Comparison of ENCODE assay signal across 8 cellular contexts in genomic region chr1:181424786-181425403, GRCh38. TPM values are rescaled to one million over a fixed set of nuclear protein-coding genes. Genes with fewer than 3 reads are reported as not detected.
DNase-seq lines count a peak whose midpoint lies in the region; ATAC-seq, FAIRE-seq and TF ChIP-seq lines count a peak whose summit lies in the region.

No MANE protein-coding gene starts in this region.

- no peaks in the 10 kb centered on the region for H3K9me3 Mint-ChIP-seq in activated B cell treated with CpG ODN at 0.5 μM for 24 hours

- H3K27ac ChIP-seq in kidney (ENCODE audit: low read depth in 2 of 2, low read length in 2 of 2), result no peak overlapping the region

- no peak overlapping the region for H3K4me3 Mint-ChIP-seq in activated B cell treated with CpG ODN at 0.5 μM for 24 hours

- peaks cover 0 to 2% of the 10 kb centered on the region in 2 donors for H3K4me1 ChIP-seq in kidney (ENCODE audit: control insufficient read depth in 1 of 2, insufficient read depth in 1 of 2, low read depth in 1 of 2, low read length in 2 of 2)

- CTCF ChIA-PET in HEK293T (lab: Yijun Ruan, JAX) (interaction anchor here (0.5 to 1.7 kb wide), 17 partner anchors 9 to 928 kb away, joined by 3 to 15 read pairs (median 3); no protein-coding TSS in a partner anchor), activated B cell treated with CpG ODN at 0.5 μM for 24 hours (lab: Charles Lee) (interaction anchor here (1.1 kb wide), 1 partner anchor 8 kb away, joined by 3 read pairs; no protein-coding TSS in a partner anchor)

- H3K36me3 ChIP-seq in kidney (ENCODE audit: control insufficient read depth in 1 of 2, insufficient read depth in 2 of 2, low read length in 2 of 2), result no peaks in the 10 kb centered on the region

- no peaks in the 10 kb centered on the region for H3K4me1 Mint-ChIP-seq in activated B cell treated with CpG ODN at 0.5 μM for 24 hours

- DNase-seq in Caki2 (ENCODE audit: low read depth), result peak; percentile 68
- DNase-seq in HEK293T (ENCODE audit: extremely low spot score), result peak; percentile 85
- peak; percentile 87 for DNase-seq in NCI-H2196 (lab: John Stamatoyannopoulos, UW; ENCODE audit: unreplicated experiment)
- peak; percentile 18 for DNase-seq in activated B cell treated with CpG ODN at 0.5 μM for 24 hours
- DNase-seq in cardiac fibroblast (ENCODE audit: low read depth in 2 of 2), result peak; percentile 70 to 73
- peak; percentile 73 for DNase-seq in kidney
- peak; percentile 71 for DNase-seq in stimulated activated CD4-positive, alpha-beta T cell treated with anti-CD3 and anti-CD28 coated beads, Interleukin-2, amount 100 ng/mL, for 4 hours (ENCODE audit: low read depth)

- H3K36me3 Mint-ChIP-seq in activated B cell treated with CpG ODN at 0.5 μM for 24 hours (ENCODE audit: low read depth), result no peaks in the 10 kb centered on the region

- FAIRE-seq in kidney (lab: Jason Lieb, UNC), result peak; percentile 62

- POLR2A ChIA-PET in HEK293T (lab: Yijun Ruan, JAX), result no interaction called here
- POLR2A ChIA-PET in activated B cell treated with CpG ODN at 0.5 μM for 24 hours (lab: Charles Lee), result no interaction called here

- H3K9ac ChIP-seq in kidney (ENCODE audit: low read length in 2 of 2), result no peak overlapping the region

- H3K4me3 ChIP-seq in cardiac fibroblast (replicated peaks in 1 of 2; ENCODE audit: low read depth in 2 of 2, low read length in 2 of 2) (no peak overlapping the region), kidney (ENCODE audit: low read length in 2 of 2) (no peak overlapping the region)

- TF ChIP-seq CTCF in activated B cell treated with CpG ODN at 0.5 μM for 24 hours (IDR thresholded peaks at IDR 0.05) (peak; percentile 42), cardiac fibroblast (IDR thresholded peaks at IDR 0.05; ENCODE audit: low read depth, low read length) (peak; percentile 90), kidney (IDR thresholded peaks at IDR 0.05; ENCODE audit: borderline replicate concordance, extremely low read depth, insufficient read depth) (peak; percentile 95)

- H3K27me3 Mint-ChIP-seq in activated B cell treated with CpG ODN at 0.5 μM for 24 hours, result peaks cover 37% of the 10 kb centered on the region

- H3K27ac Mint-ChIP-seq in activated B cell treated with CpG ODN at 0.5 μM for 24 hours, result no peak overlapping the region

- ATAC-seq in activated B cell treated with CpG ODN at 0.5 μM for 24 hours (ENCODE audit: low read depth) (peak; percentile 28), GM21576 (IDR thresholded peaks at IDR 0.05; ENCODE audit: unreplicated experiment) (no peak)

- in situ Hi-C loops in Caki2 (cut with HindIII; ENCODE audit: low pct_unique_long_range_greater_than_20kb, low sequenced_read_pairs), result no loop called here

- intact Hi-C loops in activated B cell treated with CpG ODN at 0.5 μM for 24 hours (cut with micrococcal nuclease), result loop anchor here (10.0 kb wide), 1 partner anchor 340 kb away; the partner anchor contains the start of gene IER5
- intact Hi-C loops in kidney (cut with DNase I), result loop anchor here (5.0 kb wide), 1 partner anchor 233 kb away; no protein-coding TSS in a partner anchor

- H3K9me3 ChIP-seq in kidney (ENCODE audit: control insufficient read depth in 1 of 2, low read length in 2 of 2), result no peaks in the 10 kb centered on the region

TF ChIP-seq in HEK293T, 16 proteins besides CTCF, POLR2A, EP300 and RAD21:
- TF ChIP-seq LEF1 (IDR thresholded peaks at IDR 0.05; ENCODE audit: borderline replicate concordance), result no peak
- no peak for TF ChIP-seq FOXA1 (IDR thresholded peaks at IDR 0.05)
- TF ChIP-seq ELF4 (IDR thresholded peaks at IDR 0.05), result no peak
- no peak for TF ChIP-seq FOXK2 (IDR thresholded peaks at IDR 0.05)
- no peak for TF ChIP-seq PKNOX1 (IDR thresholded peaks at IDR 0.05)
- no peak for TF ChIP-seq SUZ12 (IDR thresholded peaks at IDR 0.05)
- no peak for TF ChIP-seq NFRKB (IDR thresholded peaks at IDR 0.05)
- no peak for TF ChIP-seq L3MBTL2 (conservative IDR thresholded peaks at IDR 0.05)

RNA-seq across cellular contexts. Expression of gene CACNA1E, which starts 58.4 kb away (rescaled TPM):
- not detected in 2 replicates for total RNA-seq in Caki2 (2014; rRNA removed; shearing (Covaris generic); ENCODE audit: low replicate concordance)
- total RNA-seq in activated B cell treated with CpG ODN at 0.5 μM for 24 hours (0.37 and 0.91 TPM in 2 replicates), kidney (0.19 TPM)
- 0.19 TPM for polyA plus RNA-seq in kidney (ENCODE audit: insufficient read depth, low read depth, low replicate concordance)

Comparison
In these comparisons a context has a peak if more than half of its experiments do, and no peak if none do; other contexts are left out.
1. DNase-seq: peak in every context shown above with its lines; median percentile 87 in NCI-H2196; 85 in HEK293T; 73 in kidney; 72 in cardiac fibroblast; 71 in stimulated activated CD4-positive, alpha-beta T cell treated with anti-CD3 and anti-CD28 coated beads, Interleukin-2, amount 100 ng/mL, for 4 hours; 68 in Caki2; 18 in activated B cell treated with CpG ODN at 0.5 μM for 24 hours.
2. CTCF ChIP-seq: peak in every context shown above with its lines; median percentile 95 in kidney; 90 in cardiac fibroblast; 42 in activated B cell treated with CpG ODN at 0.5 μM for 24 hours.